Comparison of ENCODE assay signal across 16 cellular contexts in genomic region chr1:82700476-82700875, GRCh38.
DNase-seq lines count a peak whose midpoint lies in the region; ATAC-seq lines count a peak whose summit lies in the region.
"Had no signal": no experiment of that assay in that cellular context is flagged by ENCODE, and none has a peak within 500 bp of the region (broad histone marks: within the 10 kb centered on the region; RNA-seq: fewer than 3 reads in every experiment).

No MANE protein-coding gene starts in this region.

- no peak overlapping the region for H3K27ac Mint-ChIP-seq in activated T-helper 1 cell treated with anti-CD3 and anti-CD28 coated beads, Interleukin-12 subunit alpha, Interleukin-12 subunit beta, Interleukin-2, Interleukin-4 antibody, amounts not matched to agents 30 ng/mL and 10 ng/mL and 1 ng/mL, durations not matched to agents 14 hours and 24 hours and 36 hours
- H3K27ac Mint-ChIP-seq: B cell; CD4-positive, CD25-positive, alpha-beta regulatory T cell; CD8-positive, alpha-beta T cell had no signal

- H3K4me1 Mint-ChIP-seq in activated T-helper 1 cell treated with anti-CD3 and anti-CD28 coated beads, Interleukin-12 subunit alpha, Interleukin-12 subunit beta, Interleukin-2, Interleukin-4 antibody, amounts not matched to agents 30 ng/mL and 10 ng/mL and 1 ng/mL, durations not matched to agents 14 hours and 24 hours and 36 hours (ENCODE audit: low read depth): no peaks in the 10 kb centered on the region
- H3K4me1 Mint-ChIP-seq: CD4-positive, CD25-positive, alpha-beta regulatory T cell had no signal

- no peak overlapping the region for H3K4me3 Mint-ChIP-seq in activated T-helper 1 cell treated with anti-CD3 and anti-CD28 coated beads, Interleukin-12 subunit alpha, Interleukin-12 subunit beta, Interleukin-2, Interleukin-4 antibody, amounts not matched to agents 30 ng/mL and 10 ng/mL and 1 ng/mL, durations not matched to agents 14 hours and 24 hours and 36 hours
- H3K4me3 Mint-ChIP-seq: B cell; CD4-positive, CD25-positive, alpha-beta regulatory T cell; CD8-positive, alpha-beta T cell had no signal

- no peak for ATAC-seq in HG02623 (IDR thresholded peaks at IDR 0.05; ENCODE audit: unreplicated experiment)
- ATAC-seq: CD8-positive, alpha-beta T cell had no signal

- H3K9me3 Mint-ChIP-seq in activated T-helper 1 cell treated with anti-CD3 and anti-CD28 coated beads, Interleukin-12 subunit alpha, Interleukin-12 subunit beta, Interleukin-2, Interleukin-4 antibody, amounts not matched to agents 30 ng/mL and 10 ng/mL and 1 ng/mL, durations not matched to agents 14 hours and 24 hours and 36 hours: no peaks in the 10 kb centered on the region
- H3K9me3 Mint-ChIP-seq: CD8-positive, alpha-beta T cell had no signal

- no peaks in the 10 kb centered on the region for H3K27me3 Mint-ChIP-seq in activated T-helper 1 cell treated with anti-CD3 and anti-CD28 coated beads, Interleukin-12 subunit alpha, Interleukin-12 subunit beta, Interleukin-2, Interleukin-4 antibody, amounts not matched to agents 30 ng/mL and 10 ng/mL and 1 ng/mL, durations not matched to agents 14 hours and 24 hours and 36 hours (ENCODE audit: insufficient read depth)
- H3K27me3 Mint-ChIP-seq: B cell; CD4-positive, CD25-positive, alpha-beta regulatory T cell had no signal

- no peaks in the 10 kb centered on the region for H3K36me3 Mint-ChIP-seq in activated T-helper 1 cell treated with anti-CD3 and anti-CD28 coated beads, Interleukin-12 subunit alpha, Interleukin-12 subunit beta, Interleukin-2, Interleukin-4 antibody, amounts not matched to agents 30 ng/mL and 10 ng/mL and 1 ng/mL, durations not matched to agents 14 hours and 24 hours and 36 hours (ENCODE audit: low read depth)
- H3K36me3 Mint-ChIP-seq: CD4-positive, CD25-positive, alpha-beta regulatory T cell; CD8-positive, alpha-beta T cell had no signal

- DNase-seq in NCI-H1105 treated with DMSO at 0.1 percent for 48 hours (lab: John Stamatoyannopoulos, UW): peak; percentile 13
- no peak for DNase-seq in NCI-H1105 (lab: John Stamatoyannopoulos, UW)
- DNase-seq in NCI-H446 treated with DMSO at 0.1 percent for 48 hours (lab: John Stamatoyannopoulos, UW): peak; percentile 62
- DNase-seq in SK-N-DZ (ENCODE audit: low spot score): peak; percentile 83
- DNase-seq in activated T-helper 1 cell treated with anti-CD3 and anti-CD28 coated beads, Interleukin-12 subunit alpha, Interleukin-12 subunit beta, Interleukin-2, Interleukin-4 antibody, amounts not matched to agents 30 ng/mL and 10 ng/mL and 1 ng/mL, durations not matched to agents 14 hours and 24 hours and 36 hours (ENCODE audit: low spot score): no peak
- no peak for DNase-seq in HUDEP-2 (lab: John Stamatoyannopoulos, UW; ENCODE audit: unreplicated experiment in 76 of 76)
- DNase-seq: Caco-2; CD4-positive, CD25-positive, alpha-beta regulatory T cell; CD8-positive, alpha-beta T cell; DMS153; DND-41; GM23248; H7; HCEC 1CT had no signal

- intact Hi-C loops in activated T-helper 1 cell treated with anti-CD3 and anti-CD28 coated beads, Interleukin-12 subunit alpha, Interleukin-12 subunit beta, Interleukin-2, Interleukin-4 antibody, amounts not matched to agents 30 ng/mL and 10 ng/mL and 1 ng/mL, durations not matched to agents 14 hours and 24 hours and 36 hours (cut with micrococcal nuclease): no loop called here

Comparison
In these comparisons a context has a peak if more than half of its experiments do, and no peak if none do; other contexts are left out.
1. DNase-seq: peak in NCI-H1105 treated with DMSO at 0.1 percent for 48 hours (single experiment), NCI-H446 treated with DMSO at 0.1 percent for 48 hours (single experiment) and SK-N-DZ (single experiment); none in NCI-H1105 (single experiment), activated T-helper 1 cell treated with anti-CD3 and anti-CD28 coated beads, Interleukin-12 subunit alpha, Interleukin-12 subunit beta, Interleukin-2, Interleukin-4 antibody, amounts not matched to agents 30 ng/mL and 10 ng/mL and 1 ng/mL, durations not matched to agents 14 hours and 24 hours and 36 hours (single experiment) and HUDEP-2 (0 of 76).